In the genomic region with DNA sequence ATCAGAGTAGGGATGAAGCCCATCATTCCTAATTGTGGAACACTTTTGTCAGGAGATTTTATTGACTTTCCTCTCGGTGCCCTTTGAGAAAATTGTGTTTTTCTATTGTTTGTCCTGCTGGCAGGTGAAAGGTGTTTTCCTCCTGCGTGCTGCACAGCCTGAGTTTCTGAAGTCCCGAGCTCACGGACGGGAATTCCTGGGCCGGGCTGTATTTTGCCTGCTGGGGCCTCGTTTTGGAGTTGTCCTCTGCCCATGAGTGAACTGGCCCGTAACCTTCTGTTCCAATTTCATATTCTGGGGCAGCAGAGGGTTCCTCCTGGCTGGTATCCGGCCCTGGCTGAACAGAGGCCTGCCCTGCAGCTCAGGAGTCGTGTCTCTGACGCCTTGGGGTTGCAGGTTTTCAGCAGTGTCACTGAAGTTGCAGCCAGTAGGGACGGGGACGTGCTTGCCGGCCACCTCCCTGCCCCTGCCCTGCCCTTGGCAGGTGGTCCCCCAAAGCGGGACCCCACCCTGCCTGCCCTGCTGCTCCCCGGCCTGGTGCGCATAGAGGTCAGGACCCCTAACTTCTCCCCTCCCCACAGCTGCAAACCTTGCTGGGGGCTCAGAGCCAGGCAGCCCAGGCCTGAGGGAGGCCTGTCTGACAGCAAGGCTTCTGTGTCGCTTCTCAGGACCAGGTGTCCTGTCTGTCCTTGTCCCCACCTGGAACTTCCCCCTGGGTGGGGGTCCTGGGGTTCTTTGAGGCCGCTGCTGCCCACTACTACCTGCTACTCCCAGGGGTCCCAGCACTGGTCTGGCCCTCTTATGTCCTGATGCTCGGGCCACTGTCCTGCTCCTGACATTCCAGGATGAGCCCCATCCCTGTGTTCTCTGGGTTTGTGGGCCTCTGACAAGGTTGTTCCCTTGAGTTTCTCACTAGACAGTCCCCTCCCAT, we compare ENCODE assay signal across 2 cellular contexts.
TF ChIP-seq lines count a peak whose summit lies in the region.

No MANE protein-coding gene starts in this region.

TF ChIP-seq in IMR-90, 13 proteins besides CTCF, POLR2A, EP300 and RAD21:
- TF ChIP-seq MAZ (IDR thresholded peaks at IDR 0.05; ENCODE audit: borderline replicate concordance, low read depth, low read length), result no peak
- no peak for TF ChIP-seq MAFK (IDR thresholded peaks at IDR 0.05; ENCODE audit: low read depth, low read length)
- TF ChIP-seq, protein P1, sequence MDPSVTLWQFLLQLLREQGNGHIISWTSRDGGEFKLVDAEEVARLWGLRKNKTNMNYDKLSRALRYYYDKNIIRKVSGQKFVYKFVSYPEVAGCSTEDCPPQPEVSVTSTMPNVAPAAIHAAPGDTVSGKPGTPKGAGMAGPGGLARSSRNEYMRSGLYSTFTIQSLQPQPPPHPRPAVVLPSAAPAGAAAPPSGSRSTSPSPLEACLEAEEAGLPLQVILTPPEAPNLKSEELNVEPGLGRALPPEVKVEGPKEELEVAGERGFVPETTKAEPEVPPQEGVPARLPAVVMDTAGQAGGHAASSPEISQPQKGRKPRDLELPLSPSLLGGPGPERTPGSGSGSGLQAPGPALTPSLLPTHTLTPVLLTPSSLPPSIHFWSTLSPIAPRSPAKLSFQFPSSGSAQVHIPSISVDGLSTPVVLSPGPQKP (IDR thresholded peaks at IDR 0.05; ENCODE audit: borderline replicate concordance, low read depth, low read length), result no peak
- TF ChIP-seq, protein P2, sequence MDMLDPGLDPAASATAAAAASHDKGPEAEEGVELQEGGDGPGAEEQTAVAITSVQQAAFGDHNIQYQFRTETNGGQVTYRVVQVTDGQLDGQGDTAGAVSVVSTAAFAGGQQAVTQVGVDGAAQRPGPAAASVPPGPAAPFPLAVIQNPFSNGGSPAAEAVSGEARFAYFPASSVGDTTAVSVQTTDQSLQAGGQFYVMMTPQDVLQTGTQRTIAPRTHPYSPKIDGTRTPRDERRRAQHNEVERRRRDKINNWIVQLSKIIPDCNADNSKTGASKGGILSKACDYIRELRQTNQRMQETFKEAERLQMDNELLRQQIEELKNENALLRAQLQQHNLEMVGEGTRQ (IDR thresholded peaks at IDR 0.05; ENCODE audit: low read depth, low read length), result no peak

TF ChIP-seq in HepG2, 621 proteins besides CTCF, POLR2A, EP300 and RAD21:
- TF ChIP-seq, protein P3, sequence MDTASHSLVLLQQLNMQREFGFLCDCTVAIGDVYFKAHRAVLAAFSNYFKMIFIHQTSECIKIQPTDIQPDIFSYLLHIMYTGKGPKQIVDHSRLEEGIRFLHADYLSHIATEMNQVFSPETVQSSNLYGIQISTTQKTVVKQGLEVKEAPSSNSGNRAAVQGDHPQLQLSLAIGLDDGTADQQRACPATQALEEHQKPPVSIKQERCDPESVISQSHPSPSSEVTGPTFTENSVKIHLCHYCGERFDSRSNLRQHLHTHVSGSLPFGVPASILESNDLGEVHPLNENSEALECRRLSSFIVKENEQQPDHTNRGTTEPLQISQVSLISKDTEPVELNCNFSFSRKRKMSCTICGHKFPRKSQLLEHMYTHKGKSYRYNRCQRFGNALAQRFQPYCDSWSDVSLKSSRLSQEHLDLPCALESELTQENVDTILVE (CRISPR knock-in tag; IDR thresholded peaks at IDR 0.05), result no peak
- TF ChIP-seq ZNF564 (CRISPR knock-in tag; IDR thresholded peaks at IDR 0.05) (no peak), KLF6 (CRISPR knock-in tag; IDR thresholded peaks at IDR 0.05) (no peak), ZNF274 (CRISPR knock-in tag; IDR thresholded peaks at IDR 0.05) (no peak), ZFX (CRISPR knock-in tag; IDR thresholded peaks at IDR 0.05; ENCODE audit: low read depth) (0 out of 2 replicates have a peak, but pooled peaks have one; percentile 40), ETV5 (CRISPR knock-in tag; IDR thresholded peaks at IDR 0.05; ENCODE audit: borderline replicate concordance) (no peak), ZNF256 (CRISPR knock-in tag; conservative IDR thresholded peaks at IDR 0.05) (no peak)
